Comparison of ENCODE assay signal across 26 cellular contexts in genomic region chr7:20441886-20442505, GRCh38.
DNase-seq lines count a peak whose midpoint lies in the region; ATAC-seq, FAIRE-seq and TF ChIP-seq lines count a peak whose summit lies in the region.
"Had no signal": no experiment of that assay in that cellular context is flagged by ENCODE, and none has a peak within 500 bp of the region (broad histone marks: within the 10 kb centered on the region; RNA-seq: fewer than 3 reads in every experiment).

No MANE protein-coding gene starts in this region.

- H3K4me1 ChIP-seq in keratinocyte (ENCODE audit: control insufficient read depth, extremely low read depth, insufficient read depth, low read length) (no peaks in the 10 kb centered on the region), Karpas-422 (ENCODE audit: low read length) (peaks cover 39% of the 10 kb centered on the region)
- H3K4me1 ChIP-seq: adrenal gland, colonic mucosa, HAP-1, upper lobe of right lung had no signal

- H2AFZ ChIP-seq in keratinocyte (ENCODE audit: control insufficient read depth, low read length) (peak overlapping the region; percentile 28), Karpas-422 (ENCODE audit: low read length) (no peak overlapping the region)

- no peak for TF ChIP-seq CTCF in AG09309 (IDR thresholded peaks at IDR 0.05; ENCODE audit: control insufficient read depth, insufficient read depth, low read depth, low read length, missing control alignments)
- no peak for TF ChIP-seq CTCF in choroid plexus epithelial cell (conservative IDR thresholded peaks at IDR 0.05; ENCODE audit: low read depth, low read length)
- no peak for TF ChIP-seq CTCF in keratinocyte (optimal IDR thresholded peaks at IDR 0.05 in 1 of 3, IDR thresholded peaks at IDR 0.05 in 1 of 3, conservative IDR thresholded peaks at IDR 0.05 in 1 of 3; ENCODE audit: extremely low read depth in 1 of 3, insufficient read depth in 2 of 3, low read length in 3 of 3)

- H3K27ac ChIP-seq in keratinocyte (ENCODE audit: control insufficient read depth, insufficient read depth, low read length), result no peak overlapping the region
- no peak overlapping the region for H3K27ac ChIP-seq in Karpas-422 (ENCODE audit: low read length)
- H3K27ac ChIP-seq: adrenal gland, colonic mucosa, neutrophil, upper lobe of right lung had no signal

- H3K9me2 ChIP-seq in Karpas-422 (replicated peaks; ENCODE audit: insufficient read depth, low read length), result no peaks in the 10 kb centered on the region

- no peak for FAIRE-seq in keratinocyte (lab: Jason Lieb, UNC)
- FAIRE-seq: A204.1, GM12891 had no signal

- peaks cover 7% of the 10 kb centered on the region for H3K9me3 ChIP-seq in MG63
- H3K9me3 ChIP-seq in keratinocyte (ENCODE audit: control insufficient read depth, low read depth, low read length), result no peaks in the 10 kb centered on the region
- H3K9me3 ChIP-seq in Karpas-422 (ENCODE audit: low read length), result no peaks in the 10 kb centered on the region
- H3K9me3 ChIP-seq: adrenal gland, BE2C, colonic mucosa, HAP-1, neutrophil had no signal

- H4K20me1 ChIP-seq in keratinocyte (ENCODE audit: control insufficient read depth, extremely low read depth, insufficient read depth, low read length) (no peaks in the 10 kb centered on the region), Karpas-422 (ENCODE audit: insufficient read depth, low read depth, low read length) (no peaks in the 10 kb centered on the region; the same call in 1 of the 2 replicates)

- H3K4me2 ChIP-seq in keratinocyte (ENCODE audit: control insufficient read depth, extremely low read depth, insufficient read depth, low read depth, low read length), result no peak overlapping the region
- H3K4me2 ChIP-seq in Karpas-422 (ENCODE audit: low read depth, low read length, poor library complexity, severe bottlenecking), result no peak overlapping the region
- H3K4me2 ChIP-seq: smooth muscle cell had no signal

- H3K27me3 ChIP-seq in MG63 (no peaks in the 10 kb centered on the region), keratinocyte (ENCODE audit: control insufficient read depth, extremely low read depth, insufficient read depth, low read length) (no peaks in the 10 kb centered on the region), Karpas-422 (ENCODE audit: low read length) (no peaks in the 10 kb centered on the region)
- H3K27me3 ChIP-seq: adrenal gland, BE2C, colonic mucosa, neutrophil, upper lobe of right lung had no signal

- no peak for ATAC-seq in GM18520 (IDR thresholded peaks at IDR 0.05; ENCODE audit: unreplicated experiment)

- no peaks in the 10 kb centered on the region for H3K9me1 ChIP-seq in keratinocyte (ENCODE audit: control insufficient read depth, extremely low read depth, insufficient read depth, low read length)

- H3K4me3 ChIP-seq in AG09309 (ENCODE audit: control insufficient read depth, low read depth, low read length) (no peak overlapping the region), MG63 (no peak overlapping the region), choroid plexus epithelial cell (ENCODE audit: low read depth, low read length) (no peak overlapping the region), keratinocyte (ENCODE audit: control insufficient read depth in 2 of 3, extremely low read depth in 1 of 3, insufficient read depth in 2 of 3, low read depth in 1 of 3, low read length in 3 of 3) (no peak overlapping the region), Karpas-422 (ENCODE audit: low read length) (no peak overlapping the region)
- H3K4me3 ChIP-seq: adrenal gland, colonic mucosa, HAP-1, smooth muscle cell, upper lobe of right lung had no signal

- DNase-seq in AG09309 (ENCODE audit: low read depth), result peak; percentile 57
- DNase-seq in MG63, result peak; percentile 42
- DNase-seq in choroid plexus epithelial cell (ENCODE audit: low read depth), result peak; percentile 6
- DNase-seq in keratinocyte (ENCODE audit: low read depth, low spot score), result no peak
- DNase-seq in activated CD4-positive, alpha-beta T cell treated with anti-CD3 and anti-CD28 coated beads, Interleukin-2, amount 50 U/mL, for 48 hours, result no peak
- DNase-seq in Karpas-422, result no peak
- no peak for DNase-seq in D341Med (ENCODE audit: low spot score)
- DNase-seq: activated CD4-positive, alpha-beta T cell treated with anti-CD3 and anti-CD28 coated beads for 1 hour; activated gamma-delta T cell treated with Interleukin-2 at 50 U/mL for 16 hours; activated T-cell treated with anti-CD3 and anti-CD28 coated beads, Interleukin-2, amount 50 U/mL, for 1 hour; BE2C; colonic mucosa; DMS79; NCI-H1417 treated with DMSO at 0.1 percent for 48 hours; NCI-H2107; NCI-H446 treated with DMSO at 0.1 percent for 48 hours; SHP77; stimulated activated CD4-positive, alpha-beta T cell treated with anti-CD3 and anti-CD28 coated beads, Interleukin-2, amount 100 ng/mL, for 24 hours; upper lobe of right lung had no signal

- no peaks in the 10 kb centered on the region for H3K79me2 ChIP-seq in keratinocyte (ENCODE audit: control insufficient read depth, insufficient read depth, low read length)
- no peaks in the 10 kb centered on the region for H3K79me2 ChIP-seq in Karpas-422 (ENCODE audit: low read length)

- H3K9ac ChIP-seq in keratinocyte (ENCODE audit: control insufficient read depth, extremely low read depth, insufficient read depth, low read length) (no peak overlapping the region), Karpas-422 (ENCODE audit: low read length) (no peak overlapping the region)

- dilution Hi-C loops in keratinocyte (cut with MboI; ENCODE audit: extremely low pct_ligation_motif_present, low sequenced_read_pairs), result no loop called here

- H3K36me3 ChIP-seq in MG63, result no peaks in the 10 kb centered on the region
- H3K36me3 ChIP-seq in keratinocyte (ENCODE audit: control insufficient read depth in 2 of 2, extremely low read depth in 1 of 2, insufficient read depth in 2 of 2, low read length in 2 of 2), result no peaks in the 10 kb centered on the region
- no peaks in the 10 kb centered on the region for H3K36me3 ChIP-seq in Karpas-422 (ENCODE audit: insufficient read depth, low read length)
- H3K36me3 ChIP-seq: adrenal gland, BE2C, colonic mucosa, HAP-1, neutrophil, upper lobe of right lung had no signal

Comparison
In these comparisons a context has a peak if more than half of its experiments do, and no peak if none do; other contexts are left out.
1. DNase-seq: peak in AG09309 (single experiment), MG63 (single experiment) and choroid plexus epithelial cell (single experiment); none in keratinocyte (single experiment), activated CD4-positive, alpha-beta T cell treated with anti-CD3 and anti-CD28 coated beads, Interleukin-2, amount 50 U/mL, for 48 hours (0 of 2), Karpas-422 (single experiment) and D341Med (single experiment).